ENCODE assay signal across 17 cellular contexts in the genomic region with DNA sequence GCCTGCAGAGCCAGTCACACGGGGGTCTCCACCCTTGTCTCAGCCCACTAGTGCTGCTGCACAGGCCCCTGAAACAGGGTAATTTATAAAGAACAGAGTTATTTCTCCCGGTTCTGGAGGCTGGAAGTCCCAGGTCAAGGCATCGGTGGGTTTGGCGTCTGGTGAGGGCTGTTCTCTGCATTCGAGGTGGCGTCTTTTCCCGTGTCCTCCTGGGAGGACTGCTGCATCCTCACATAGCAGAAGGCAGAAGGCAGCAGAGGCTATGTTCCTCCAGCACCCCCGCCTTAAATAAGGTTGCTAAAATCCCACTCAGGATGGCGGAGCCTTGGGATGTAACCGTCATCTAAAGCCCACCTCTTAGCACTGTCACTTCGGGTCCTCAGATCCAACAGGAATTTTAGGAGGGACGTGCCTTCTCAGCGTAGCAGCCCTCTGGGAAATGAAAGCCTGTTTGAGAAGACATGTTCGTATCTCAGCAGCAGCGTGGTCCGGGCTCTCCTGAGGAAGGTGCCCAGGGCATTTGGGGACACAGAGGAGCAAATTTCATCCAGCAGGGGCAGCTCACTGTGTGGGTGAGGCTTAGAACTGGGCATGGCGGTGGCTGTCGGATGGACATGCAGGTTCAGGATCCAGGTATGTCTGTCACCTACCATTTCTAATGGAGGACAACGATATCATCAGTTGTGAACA.
"Had no signal": no experiment of that assay in that cellular context is flagged by ENCODE, and none has a peak within 500 bp of the region (broad histone marks: within the 10 kb centered on the region; RNA-seq: fewer than 3 reads in every experiment).

No MANE protein-coding gene starts in this region.

- H3K36me3 Mint-ChIP-seq: natural killer cell treated with Interleukin-12 subunit alpha and Interleukin-12 subunit beta and Interleukin-15 and Interleukin-18, amount 100 ng/mL, for 72 hours had no signal

- H3K9me3 Mint-ChIP-seq: activated T-cell treated with anti-CD3 and anti-CD28 coated beads, Interleukin-2, amount 50 U/mL, for 72 hours; central memory CD8-positive, alpha-beta T cell; natural killer cell treated with Interleukin-12 subunit alpha and Interleukin-12 subunit beta and Interleukin-15 and Interleukin-18, amount 100 ng/mL, for 72 hours had no signal

- H3K27me3 Mint-ChIP-seq: central memory CD8-positive, alpha-beta T cell; natural killer cell treated with Interleukin-12 subunit alpha and Interleukin-12 subunit beta and Interleukin-15 and Interleukin-18, amount 100 ng/mL, for 72 hours had no signal

- H3K4me3 ChIP-seq: coronary artery, SK-N-MC, stomach, thoracic aorta had no signal

- ATAC-seq: activated T-cell treated with anti-CD3 and anti-CD28 coated beads, Interleukin-2, amount 50 U/mL, for 72 hours; natural killer cell treated with Interleukin-12 subunit alpha and Interleukin-12 subunit beta and Interleukin-15 and Interleukin-18, amount 100 ng/mL, for 72 hours had no signal

- H3K27me3 ChIP-seq: brain microvascular endothelial cell, stomach had no signal

- H3K9me3 ChIP-seq: stomach, thoracic aorta had no signal

- H3K27ac ChIP-seq: brain microvascular endothelial cell, coronary artery, SK-N-MC, stomach, thoracic aorta had no signal

- DNase-seq: activated CD4-positive, alpha-beta T cell treated with anti-CD3 and anti-CD28 coated beads for 1 hour; activated CD8-positive, alpha-beta memory T cell treated with anti-CD3 and anti-CD28 coated beads, Interleukin-2, amount 50 U/mL, for 48 hours; activated T-cell treated with anti-CD3 and anti-CD28 coated beads, Interleukin-2, amount 50 U/mL, for 72 hours; anterior cingulate cortex; brain microvascular endothelial cell; foreskin fibroblast; glutamatergic neuron; hypothalamus; kidney glomerular epithelial cell; mesenchymal stem cell; nucleus accumbens; stomach had no signal

- H3K4me3 Mint-ChIP-seq: activated T-cell treated with anti-CD3 and anti-CD28 coated beads, Interleukin-2, amount 50 U/mL, for 72 hours; central memory CD8-positive, alpha-beta T cell; natural killer cell treated with Interleukin-12 subunit alpha and Interleukin-12 subunit beta and Interleukin-15 and Interleukin-18, amount 100 ng/mL, for 72 hours had no signal

- H3K36me3 ChIP-seq: brain microvascular endothelial cell, thoracic aorta had no signal
